In the genomic region with DNA sequence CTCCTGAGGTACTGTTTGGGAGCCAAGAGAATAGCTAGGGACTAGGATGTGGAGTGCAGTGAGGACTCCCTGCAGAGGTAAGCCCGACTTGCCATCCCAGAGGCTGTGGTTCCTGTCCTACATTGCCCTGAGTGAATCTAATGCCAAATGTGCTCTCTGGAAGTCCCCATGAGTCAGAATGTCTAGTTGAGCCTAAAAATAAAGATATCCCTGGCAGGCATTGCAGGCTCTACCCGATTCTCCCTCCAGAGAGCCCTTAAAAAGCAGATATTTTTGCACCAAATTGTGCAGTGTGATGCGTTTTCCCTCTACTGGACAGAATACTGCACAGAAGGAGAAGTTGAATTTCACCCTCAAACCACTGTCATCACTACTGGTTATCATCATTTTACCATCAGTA, we compare ENCODE assay signal across 18 cellular contexts.
A peak's percentile ranks its signal among the peaks of the same experiment; 100 is the strongest.
DNase-seq lines count a peak whose midpoint lies in the region; ATAC-seq, FAIRE-seq and TF ChIP-seq lines count a peak whose summit lies in the region.
"Had no signal": no experiment of that assay in that cellular context is flagged by ENCODE, and none has a peak within 500 bp of the region (broad histone marks: within the 10 kb centered on the region; RNA-seq: fewer than 3 reads in every experiment).

No MANE protein-coding gene starts in this region.

- FAIRE-seq in H54 (lab: Jason Lieb, UNC), result no peak

- no peak for TF ChIP-seq POLR2A in H54 (IDR thresholded peaks at IDR 0.05; ENCODE audit: low read depth, low read length)

- in situ Hi-C loops in astrocyte of the spinal cord (cut with HindIII; ENCODE audit: low sequenced_read_pairs), result no loop called here

- H3K4me3 ChIP-seq in AG09309 (ENCODE audit: control insufficient read depth, low read depth, low read length) (no peak overlapping the region), astrocyte of the spinal cord (ENCODE audit: low read depth, low read length) (no peak overlapping the region)
- H3K4me3 ChIP-seq: Peyer's patch, right lobe of liver had no signal

- DNase-seq in AG09309 (ENCODE audit: low read depth) (peak; percentile 31), H54 (ENCODE audit: insufficient read length, low spot score) (peak; percentile 18), astrocyte of the spinal cord (ENCODE audit: low read depth, low spot score) (peak; percentile 16), iris pigment epithelial cell (ENCODE audit: low read depth) (peak; percentile 23), SW480 (ENCODE audit: low spot score) (no peak)
- DNase-seq in stimulated activated CD4-positive, alpha-beta T cell treated with anti-CD3 and anti-CD28 coated beads, Interleukin-4, amount 100 ng/mL, for 24 hours, result no peak
- DNase-seq: activated naive CD4-positive, alpha-beta T cell treated with anti-CD3 and anti-CD28 coated beads for 36 hours; activated T-cell treated with anti-CD3 and anti-CD28 coated beads for 4 hours; erythroblast; Karpas-422; NCI-H1417 treated with DMSO at 0.1 percent for 48 hours; NCI-H2171; NCI-H774; Peyer's patch; right lobe of liver; stimulated activated CD4-positive, alpha-beta T cell treated with anti-CD3 and anti-CD28 coated beads, Interleukin-1b, Interleukin-23, amount 100 ng/mL, for 48 hours had no signal

- TF ChIP-seq CTCF in AG09309 (IDR thresholded peaks at IDR 0.05; ENCODE audit: control insufficient read depth, insufficient read depth, low read depth, low read length, missing control alignments), result peak; percentile 24
- no peak for TF ChIP-seq CTCF in astrocyte of the spinal cord (IDR thresholded peaks at IDR 0.05; ENCODE audit: low read depth, low read length)

- ATAC-seq in GM19455 (IDR thresholded peaks at IDR 0.05; ENCODE audit: unreplicated experiment) (no peak), GM18519 (IDR thresholded peaks at IDR 0.05; ENCODE audit: low FRiP score, unreplicated experiment) (no peak)
- ATAC-seq: right lobe of liver had no signal

Comparison
In these comparisons a context has a peak if more than half of its experiments do, and no peak if none do; other contexts are left out.
1. DNase-seq: peak in AG09309 (single experiment), H54 (single experiment), astrocyte of the spinal cord (single experiment) and iris pigment epithelial cell (single experiment); none in SW480 (single experiment) and stimulated activated CD4-positive, alpha-beta T cell treated with anti-CD3 and anti-CD28 coated beads, Interleukin-4, amount 100 ng/mL, for 24 hours (single experiment).